In the genomic region with DNA sequence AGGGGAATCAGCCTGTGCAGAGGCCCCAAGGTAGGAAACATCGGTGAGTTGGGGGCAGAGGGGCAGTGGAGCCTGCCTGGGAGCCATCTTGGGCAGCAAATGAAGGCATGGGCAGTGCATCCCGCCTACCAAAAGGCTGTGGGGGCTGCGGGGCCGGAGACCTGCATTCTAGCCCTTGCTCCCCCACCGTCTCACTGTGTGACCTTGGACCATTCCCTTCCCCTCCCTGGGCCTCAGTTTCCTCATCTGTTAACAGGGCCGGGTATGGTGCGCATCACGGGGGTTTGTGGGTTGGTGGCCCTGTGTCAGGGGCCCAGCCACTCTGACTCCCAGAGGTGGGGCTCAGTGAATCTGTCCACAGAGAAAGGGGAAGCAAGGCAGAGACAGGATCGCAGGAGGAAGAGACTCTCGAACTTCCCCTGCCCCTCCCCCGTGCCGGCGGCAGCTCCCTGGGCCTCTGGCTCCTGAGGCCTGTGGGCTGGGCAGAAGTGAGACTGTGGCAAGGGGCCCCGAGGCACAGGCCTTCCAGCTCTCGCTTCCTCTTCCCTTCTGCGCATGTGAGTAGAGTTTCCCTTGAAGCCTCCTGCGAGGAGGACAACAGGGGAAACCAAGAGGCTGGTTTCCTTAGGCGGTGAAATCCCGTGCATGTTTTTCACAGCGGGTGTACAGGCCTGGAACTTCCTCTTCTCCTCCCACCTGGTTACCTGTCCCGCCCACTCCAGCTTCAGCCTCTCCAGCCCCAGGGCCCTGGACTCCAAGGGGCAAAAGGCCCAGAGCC, we compare ENCODE assay signal across 8 cellular contexts. TPM values are rescaled to one million over a fixed set of nuclear protein-coding genes. Genes with fewer than 3 reads are reported as not detected.
DNase-seq lines count a peak whose midpoint lies in the region; ATAC-seq and TF ChIP-seq lines count a peak whose summit lies in the region.

No MANE protein-coding gene starts in this region.

- peak overlapping the region; percentile 76 for H3K4me3 Mint-ChIP-seq in T-helper 17 cell

- H3K36me3 Mint-ChIP-seq in T-helper 17 cell (ENCODE audit: low read depth), result peaks cover 2% of the 10 kb centered on the region

- H3K9me3 ChIP-seq in T-helper 17 cell (ENCODE audit: control insufficient read depth, low read length, poor library complexity, severe bottlenecking) (no peaks in the 10 kb centered on the region), adrenal gland (replicated peaks in 1 of 3) (no peaks in the 10 kb centered on the region), lower lobe of right lung (no peaks in the 10 kb centered on the region)

- TF ChIP-seq POLR2A in adrenal gland (IDR thresholded peaks at IDR 0.05), result no peak

- H3K4me3 ChIP-seq in adrenal gland, result no peak overlapping the region
- no peak overlapping the region for H3K4me3 ChIP-seq in lower lobe of right lung

- H3K27ac ChIP-seq in adrenal gland (peak overlapping the region in 3 of 5 donors; percentile 19 to 88 (median 63)), lower lobe of right lung (peak overlapping the region; percentile 82)

- peak; percentile 35 to 60 (median 52) for DNase-seq in T-helper 17 cell
- peak; percentile 67 to 81 (median 71) for DNase-seq in adrenal gland
- DNase-seq in lower lobe of right lung, result peak; percentile 94
- DNase-seq in stimulated activated CD8-positive, alpha-beta memory T cell treated with anti-CD3 and anti-CD28 coated beads, Interleukin-4, amount 100 ng/mL, for 24 hours (ENCODE audit: low read depth), result peak; percentile 70
- no peak for DNase-seq in HEK293T (ENCODE audit: extremely low spot score)
- DNase-seq in GOT3 (lab: John Stamatoyannopoulos, UW), result no peak

- TF ChIP-seq CTCF in adrenal gland (IDR thresholded peaks at IDR 0.05) (no peak), lower lobe of right lung (IDR thresholded peaks at IDR 0.05) (no peak)

- peak overlapping the region; percentile 89 for H3K27ac Mint-ChIP-seq in T-helper 17 cell

- POLR2A ChIA-PET in HEK293T (lab: Yijun Ruan, JAX), result no interaction called here

- H3K27me3 ChIP-seq in adrenal gland (no peaks in the 10 kb centered on the region), lower lobe of right lung (ENCODE audit: low read depth) (no peaks in the 10 kb centered on the region)

- CTCF ChIA-PET in HEK293T (lab: Yijun Ruan, JAX), result no interaction called here

- 62 to 83% (median 64%) methylated on average over 8 to 21 of the region's 21 CpGs for WGBS in adrenal gland, 4 donors

- H3K4me1 ChIP-seq in adrenal gland (replicated peaks in 1 of 2) (peaks cover 13 to 31% of the 10 kb centered on the region in 2 donors), lower lobe of right lung (peaks cover 82% of the 10 kb centered on the region)

- peaks cover 47% of the 10 kb centered on the region for H3K4me1 Mint-ChIP-seq in T-helper 17 cell

- H3K36me3 ChIP-seq in adrenal gland (replicated peaks in 1 of 2), result no peaks in the 10 kb centered on the region
- no peaks in the 10 kb centered on the region for H3K36me3 ChIP-seq in lower lobe of right lung

- peak; percentile 88 for ATAC-seq in GM19043 (IDR thresholded peaks at IDR 0.05; ENCODE audit: low read depth, unreplicated experiment)
- peak; percentile 85 for ATAC-seq in HG03159 (IDR thresholded peaks at IDR 0.05; ENCODE audit: unreplicated experiment)
- peak; percentile 88 for ATAC-seq in T-helper 17 cell
- ATAC-seq in lower lobe of right lung, result peak; percentile 65 to 85

- intact Hi-C loops in adrenal gland (cut with DNase I) (no loop called here), lower lobe of right lung (cut with DNase I) (no loop called here)

- H3K27me3 Mint-ChIP-seq in T-helper 17 cell, result no peaks in the 10 kb centered on the region

TF ChIP-seq in HEK293T, 16 proteins besides CTCF, POLR2A, EP300 and RAD21:
- TF ChIP-seq FOXA1 (IDR thresholded peaks at IDR 0.05), result no peak
- no peak for TF ChIP-seq HDGF (IDR thresholded peaks at IDR 0.05; ENCODE audit: borderline replicate concordance)
- TF ChIP-seq NFRKB (IDR thresholded peaks at IDR 0.05), result no peak
- no peak for TF ChIP-seq CTBP1 (IDR thresholded peaks at IDR 0.05; ENCODE audit: borderline replicate concordance)
- TF ChIP-seq TARDBP (IDR thresholded peaks at IDR 0.05), result no peak
- TF ChIP-seq L3MBTL2 (conservative IDR thresholded peaks at IDR 0.05), result no peak
- no peak for TF ChIP-seq LEF1 (IDR thresholded peaks at IDR 0.05; ENCODE audit: borderline replicate concordance)
- TF ChIP-seq FOXK2 (IDR thresholded peaks at IDR 0.05), result no peak
- TF ChIP-seq ARNT (IDR thresholded peaks at IDR 0.05), result no peak
- TF ChIP-seq ZNF384 (IDR thresholded peaks at IDR 0.05), result no peak
- TF ChIP-seq SUZ12 (IDR thresholded peaks at IDR 0.05), result no peak
- TF ChIP-seq ELF4 (IDR thresholded peaks at IDR 0.05), result no peak
- no peak for TF ChIP-seq SP1 (IDR thresholded peaks at IDR 0.05)
- TF ChIP-seq, protein P1, sequence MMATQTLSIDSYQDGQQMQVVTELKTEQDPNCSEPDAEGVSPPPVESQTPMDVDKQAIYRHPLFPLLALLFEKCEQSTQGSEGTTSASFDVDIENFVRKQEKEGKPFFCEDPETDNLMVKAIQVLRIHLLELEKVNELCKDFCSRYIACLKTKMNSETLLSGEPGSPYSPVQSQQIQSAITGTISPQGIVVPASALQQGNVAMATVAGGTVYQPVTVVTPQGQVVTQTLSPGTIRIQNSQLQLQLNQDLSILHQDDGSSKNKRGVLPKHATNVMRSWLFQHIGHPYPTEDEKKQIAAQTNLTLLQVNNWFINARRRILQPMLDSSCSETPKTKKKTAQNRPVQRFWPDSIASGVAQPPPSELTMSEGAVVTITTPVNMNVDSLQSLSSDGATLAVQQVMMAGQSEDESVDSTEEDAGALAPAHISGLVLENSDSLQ (IDR thresholded peaks at IDR 0.05), result no peak
- no peak for TF ChIP-seq BHLHE40 (IDR thresholded peaks at IDR 0.05; ENCODE audit: borderline replicate concordance)
- TF ChIP-seq FOXM1 (IDR thresholded peaks at IDR 0.05; ENCODE audit: borderline replicate concordance), result no peak
TF ChIP-seq in HEK293T: peak in this region for 0.

RNA-seq across cellular contexts. Expression of gene IDH2, which starts 42.9 kb away (rescaled TPM):
- total RNA-seq in T-helper 17 cell (10 to 100 TPM; 45.0 to 48.8 TPM), adrenal gland (10 to 100 TPM; 15.8 to 26.1 (median 20.5) TPM), lower lobe of right lung (46.7 TPM)
- polyA plus RNA-seq in adrenal gland, result 10 to 100 TPM; 10.3 to 16.6 (median 13.5) TPM

RNA-seq across cellular contexts. Expression of gene ZNF710, which starts 58.3 kb away (rescaled TPM):
- total RNA-seq in T-helper 17 cell (10 to 100 TPM; 11.7 to 14.4 TPM), adrenal gland (10 to 100 TPM in 7 of 8 donors, 1 to 10 TPM in 1; 4.1 to 23.1 (median 15.5) TPM), lower lobe of right lung (50.7 TPM)
- 10 to 100 TPM in 2 of 3 donors, 1 to 10 TPM in 1; 7.4 to 59.0 (median 32.2) TPM for polyA plus RNA-seq in adrenal gland

Comparison
In these comparisons a context has a peak if more than half of its experiments do, and no peak if none do; other contexts are left out.
1. DNase-seq: peak in T-helper 17 cell (3 of 3), adrenal gland (7 of 7), lower lobe of right lung (single experiment) and stimulated activated CD8-positive, alpha-beta memory T cell treated with anti-CD3 and anti-CD28 coated beads, Interleukin-4, amount 100 ng/mL, for 24 hours (single experiment); none in HEK293T (single experiment) and GOT3 (single experiment).
2. Peak in every context shown above with its lines, with median percentiles within 50 percentile points of each other: ATAC-seq.